In the genomic region with DNA sequence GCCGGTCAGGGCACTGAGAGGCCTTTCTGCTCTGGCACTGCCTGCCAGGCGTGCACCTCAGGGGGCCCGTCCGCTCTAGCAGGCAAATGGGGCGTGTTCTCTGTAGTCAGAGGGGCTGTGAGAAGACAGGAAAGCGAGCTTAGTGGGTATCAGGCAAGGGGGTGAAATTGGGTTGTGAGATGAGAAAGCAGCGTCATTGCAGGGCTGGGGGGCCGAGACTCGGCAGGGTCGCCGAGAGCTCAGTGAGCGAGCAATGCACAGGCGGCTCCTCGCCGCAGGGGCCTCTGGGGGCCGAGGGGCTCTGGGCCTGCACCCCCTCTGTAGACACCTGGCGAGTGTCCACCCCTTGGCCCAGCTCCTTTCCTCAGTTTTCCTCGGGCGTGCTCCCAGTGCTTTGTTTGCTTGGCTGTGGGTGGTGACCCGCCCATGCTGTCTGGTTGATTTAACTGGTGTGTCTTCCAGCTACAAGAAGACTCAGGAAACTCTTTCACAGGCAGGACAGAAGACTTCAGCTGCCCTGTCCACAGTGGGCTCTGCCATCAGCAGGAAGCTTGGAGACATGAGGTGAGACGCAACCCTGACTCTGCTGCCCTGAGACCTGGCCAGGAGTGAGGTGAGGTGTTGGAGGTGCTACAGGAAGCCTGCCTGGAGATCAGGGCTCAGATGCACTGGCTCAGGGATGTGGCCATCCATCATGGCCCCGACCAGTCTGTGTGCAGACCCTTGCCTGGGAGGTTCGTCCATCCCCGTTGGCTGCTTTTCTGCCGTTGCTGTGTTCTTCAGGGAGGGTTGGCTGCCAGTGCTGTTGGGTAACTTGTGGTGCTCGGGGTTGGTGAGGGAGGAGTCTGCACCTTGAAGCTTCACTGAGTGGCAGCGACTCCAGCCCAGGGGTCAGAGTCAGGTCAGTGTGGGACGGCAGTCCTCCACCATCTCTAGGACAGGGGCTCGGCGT, we compare ENCODE assay signal across 22 cellular contexts. TPM values are rescaled to one million over a fixed set of nuclear protein-coding genes. Genes with fewer than 3 reads are reported as not detected.
A peak's percentile ranks its signal among the peaks of the same experiment; 100 is the strongest.
DNase-seq lines count a peak whose midpoint lies in the region; ATAC-seq and TF ChIP-seq lines count a peak whose summit lies in the region.
"Had no signal": no experiment of that assay in that cellular context is flagged by ENCODE, and none has a peak within 500 bp of the region (broad histone marks: within the 10 kb centered on the region; RNA-seq: fewer than 3 reads in every experiment).

No MANE protein-coding gene starts in this region.

- no peak overlapping the region for H4K91ac ChIP-seq in IMR-90 (ENCODE audit: insufficient read depth, low read depth, low read length)

- peaks cover 11% of the 10 kb centered on the region for H3K36me3 Mint-ChIP-seq in T-helper 2 cell treated with Interferon-gamma antibody and Interleukin-4, amounts not matched to agents 5 μg/mL and 100 μg/mL, for 36 hours (ENCODE audit: low read depth)
- H3K36me3 Mint-ChIP-seq in central memory CD8-positive, alpha-beta T cell (ENCODE audit: insufficient read depth), result peaks cover 20% of the 10 kb centered on the region
- H3K36me3 Mint-ChIP-seq in neural progenitor cell, result peaks cover 14% of the 10 kb centered on the region
- H3K36me3 Mint-ChIP-seq: IgD-negative memory B cell had no signal

- H3K14ac ChIP-seq in IMR-90 (replicated peaks; ENCODE audit: low read depth, low read length), result no peak overlapping the region

- H3K4me2 ChIP-seq in IMR-90 (ENCODE audit: low read depth, low read length) (no peak overlapping the region), neural progenitor cell (no peak overlapping the region)
- H3K4me2 ChIP-seq: GM23338 had no signal

- H3K4me3 Mint-ChIP-seq in T-helper 2 cell treated with Interferon-gamma antibody and Interleukin-4, amounts not matched to agents 5 μg/mL and 100 μg/mL, for 36 hours, result no peak overlapping the region
- H3K4me3 Mint-ChIP-seq in central memory CD8-positive, alpha-beta T cell, result no peak overlapping the region
- peak overlapping the region; percentile 43 for H3K4me3 Mint-ChIP-seq in neural progenitor cell
- H3K4me3 Mint-ChIP-seq: CD14-positive monocyte, GM23338, IgD-negative memory B cell had no signal

- WGBS in IMR-90 (ENCODE audit: extremely low coverage in 2 of 2, insufficient read length in 1 of 2), 2 experiments, result 98% methylated on average over 10 of the region's 30 CpGs; no CpG with 5 or more reads in 1 of the 2 experiments

- no peak overlapping the region for H4K8ac ChIP-seq in IMR-90 (ENCODE audit: low read depth in 2 of 2, low read length in 2 of 2)

- H3K79me2 ChIP-seq in neural progenitor cell (ENCODE audit: low read depth), result no peaks in the 10 kb centered on the region

- H3K4me3 ChIP-seq in IMR-90 (ENCODE audit: insufficient read depth, low read depth, low read length) (no peak overlapping the region), neural progenitor cell (no peak overlapping the region)
- H3K4me3 ChIP-seq: GM23338 had no signal

- H2BK120ac ChIP-seq in IMR-90 (ENCODE audit: low read depth, low read length), result no peak overlapping the region

- no peaks in the 10 kb centered on the region for H3F3A ChIP-seq in neural progenitor cell (ENCODE audit: low read depth)

- no peak overlapping the region for H2BK5ac ChIP-seq in IMR-90 (ENCODE audit: low read depth, low read length, poor library complexity, severe bottlenecking)

- no peak overlapping the region for H3K23ac ChIP-seq in IMR-90 (ENCODE audit: low read depth, low read length)

- H3K9me1 ChIP-seq in IMR-90 (ENCODE audit: insufficient read depth, low read length), result no peaks in the 10 kb centered on the region

- TF ChIP-seq CTCF in IMR-90 (conservative IDR thresholded peaks at IDR 0.05; ENCODE audit: low read depth, low read length) (no peak), neural progenitor cell (IDR thresholded peaks at IDR 0.05) (no peak)

- H3K79me1 ChIP-seq in IMR-90 (ENCODE audit: low read depth in 1 of 2, low read length in 2 of 2), result peaks cover 17 to 71% of the 10 kb centered on the region in 2 experiments

- peak overlapping the region; percentile 72 for H2AK9ac ChIP-seq in IMR-90 (replicated peaks; ENCODE audit: low read depth, low read length, poor library complexity)

- in situ Hi-C loops in IMR-90 (cut with MboI; ENCODE audit: low sequenced_read_pairs) (no loop called here), KBM-7 (cut with MboI; ENCODE audit: low pct_unique_long_range_greater_than_20kb, low sequenced_read_pairs) (no loop called here)

- H3K27me3 ChIP-seq in IMR-90 (ENCODE audit: control insufficient read depth, insufficient read depth, low read length) (no peaks in the 10 kb centered on the region), neural progenitor cell (no peaks in the 10 kb centered on the region)

- no peak overlapping the region for H3K4ac ChIP-seq in IMR-90 (ENCODE audit: low read depth, low read length)

- H3K9me3 ChIP-seq in IMR-90 (ENCODE audit: control insufficient read depth, insufficient read depth, low read length) (no peaks in the 10 kb centered on the region), neural progenitor cell (ENCODE audit: low read depth) (no peaks in the 10 kb centered on the region)

- no peak overlapping the region for H3K27ac ChIP-seq in IMR-90 (ENCODE audit: insufficient read depth, low read length)
- H3K27ac ChIP-seq in neural progenitor cell, result no peak overlapping the region

- H2AFZ ChIP-seq in IMR-90 (replicated peaks; ENCODE audit: low read length, poor library complexity) (no peak overlapping the region), neural progenitor cell (replicated peaks) (no peak overlapping the region)
- H2AFZ ChIP-seq: GM23338 had no signal

- no peak overlapping the region for H3K56ac ChIP-seq in IMR-90 (ENCODE audit: extremely low read depth, insufficient read depth, low read length)

- no peak for DNase-seq in T-helper 2 cell treated with Interferon-gamma antibody and Interleukin-4, amounts not matched to agents 5 μg/mL and 100 μg/mL, for 36 hours (ENCODE audit: low spot score)
- DNase-seq in T-helper 2 cell, result no peak
- DNase-seq in IMR-90, result no peak
- DNase-seq in central memory CD8-positive, alpha-beta T cell (ENCODE audit: low spot score in 2 of 2), result no peak
- no peak for DNase-seq in neural progenitor cell (ENCODE audit: low spot score)
- no peak for DNase-seq in KBM-7
- no peak for DNase-seq in nucleus accumbens (lab: John Stamatoyannopoulos, UW)
- DNase-seq in NCI-H1930 (lab: John Stamatoyannopoulos, UW), result no peak
- DNase-seq: AML-193, DMS153, GF-D8, MM.1S, NCI-H1092 treated with DMSO at 0.1 percent for 48 hours, NCI-H2107, NCI-H2227 treated with DMSO at 0.1 percent for 48 hours, NCI-H510A treated with DMSO at 0.1 percent for 48 hours, NCI-H774 had no signal

- peak overlapping the region; percentile 36 for H3K27ac Mint-ChIP-seq in T-helper 2 cell treated with Interferon-gamma antibody and Interleukin-4, amounts not matched to agents 5 μg/mL and 100 μg/mL, for 36 hours
- H3K27ac Mint-ChIP-seq in central memory CD8-positive, alpha-beta T cell (ENCODE audit: low read depth), result peak overlapping the region; percentile 62
- H3K27ac Mint-ChIP-seq in neural progenitor cell, result no peak overlapping the region
- H3K27ac Mint-ChIP-seq: GM23338 had no signal

- no peak for TF ChIP-seq POLR2A in IMR-90 (IDR thresholded peaks at IDR 0.05; ENCODE audit: low read depth, low read length)

- no peak overlapping the region for H2AK5ac ChIP-seq in IMR-90 (ENCODE audit: low read depth, low read length)

- H2BK15ac ChIP-seq in IMR-90 (ENCODE audit: low read depth, low read length), result no peak overlapping the region

- no peak overlapping the region for H4K5ac ChIP-seq in IMR-90 (ENCODE audit: low read depth, low read length)

- intact Hi-C loops in IMR-90 (cut with micrococcal nuclease), result no loop called here

- no peak for ATAC-seq in IMR-90 (ENCODE audit: low read depth)
- no peak for ATAC-seq in central memory CD8-positive, alpha-beta T cell (replicated peaks; ENCODE audit: extremely low read depth, poor library complexity, severe bottlenecking)

- no peak overlapping the region for H3K18ac ChIP-seq in IMR-90 (ENCODE audit: low read depth, low read length)

- H4K20me1 ChIP-seq in IMR-90 (ENCODE audit: insufficient read depth, low read length), result peaks cover 79% of the 10 kb centered on the region
- peaks cover 25% of the 10 kb centered on the region for H4K20me1 ChIP-seq in neural progenitor cell (ENCODE audit: low read depth)

- POLR2A ChIA-PET in IMR-90 (lab: Charles Lee; ENCODE audit: unreplicated experiment), result interaction anchor here (0.6 kb wide), 1 partner anchor 17 kb away, joined by 4 read pairs; no protein-coding TSS in a partner anchor

- CTCF ChIA-PET in IMR-90 (lab: Yijun Ruan, JAX), result no interaction called here

- H3K36me3 ChIP-seq in IMR-90 (ENCODE audit: control insufficient read depth, insufficient read depth, low read length) (peaks cover 72% of the 10 kb centered on the region), neural progenitor cell (no peaks in the 10 kb centered on the region)

- H3K27me3 Mint-ChIP-seq in T-helper 2 cell treated with Interferon-gamma antibody and Interleukin-4, amounts not matched to agents 5 μg/mL and 100 μg/mL, for 36 hours (ENCODE audit: low read depth), result no peaks in the 10 kb centered on the region
- H3K27me3 Mint-ChIP-seq in central memory CD8-positive, alpha-beta T cell, result no peaks in the 10 kb centered on the region
- H3K27me3 Mint-ChIP-seq in neural progenitor cell (ENCODE audit: insufficient read depth, low read depth), result peaks cover 2% of the 10 kb centered on the region
- H3K27me3 Mint-ChIP-seq: IgD-negative memory B cell had no signal

- no peak for TF ChIP-seq RAD21 in IMR-90 (IDR thresholded peaks at IDR 0.05; ENCODE audit: low read length)

- no peaks in the 10 kb centered on the region for H3K9me3 Mint-ChIP-seq in T-helper 2 cell treated with Interferon-gamma antibody and Interleukin-4, amounts not matched to agents 5 μg/mL and 100 μg/mL, for 36 hours
- no peaks in the 10 kb centered on the region for H3K9me3 Mint-ChIP-seq in central memory CD8-positive, alpha-beta T cell
- no peaks in the 10 kb centered on the region for H3K9me3 Mint-ChIP-seq in neural progenitor cell
- H3K9me3 Mint-ChIP-seq: GM23338, IgD-negative memory B cell had no signal

- dilution Hi-C loops in IMR-90 (cut with HindIII; ENCODE audit: low sequenced_read_pairs, unreplicated experiment), result no loop called here

- H3K9ac ChIP-seq in IMR-90 (ENCODE audit: low read depth, low read length) (no peak overlapping the region), neural progenitor cell (no peak overlapping the region)

- H2BK20ac ChIP-seq in IMR-90 (ENCODE audit: low read depth, low read length), result no peak overlapping the region

- H3K4me1 ChIP-seq in IMR-90 (ENCODE audit: control insufficient read depth, insufficient read depth, low read length) (no peaks in the 10 kb centered on the region), neural progenitor cell (no peaks in the 10 kb centered on the region)

- H3K4me1 Mint-ChIP-seq in T-helper 2 cell treated with Interferon-gamma antibody and Interleukin-4, amounts not matched to agents 5 μg/mL and 100 μg/mL, for 36 hours (ENCODE audit: low read depth), result no peaks in the 10 kb centered on the region
- no peaks in the 10 kb centered on the region for H3K4me1 Mint-ChIP-seq in central memory CD8-positive, alpha-beta T cell
- H3K4me1 Mint-ChIP-seq in neural progenitor cell, result no peaks in the 10 kb centered on the region
- H3K4me1 Mint-ChIP-seq: GM23338, IgD-negative memory B cell had no signal

- BruUV-seq in IMR-90 (replicated peaks; lab: Mats Ljungman, UMichigan), result no TSS peak

RNA-seq across cellular contexts. Expression of a gene that starts 12.4 kb away (rescaled TPM):
- 45.2 and 46.9 TPM in 2 replicates for total RNA-seq in IMR-90 (2012; rRNA removed)
- 35.6 and 36.3 TPM in 2 replicates for polyA plus RNA-seq in IMR-90 (2012; rRNA removed)
- 34.5 and 45.2 TPM in 2 replicates for polyA plus RNA-seq in IMR-90 (2012; cell fraction: cytosol; rRNA removed)
- polyA plus RNA-seq in IMR-90 (2012; cell fraction: nucleus; rRNA removed; ENCODE audit: low replicate concordance), result 30.4 and 42.4 TPM in 2 replicates
- 17.2 and 37.9 TPM in 2 replicates for total RNA-seq in neural progenitor cell (ENCODE audit: low replicate concordance)

RNA-seq across cellular contexts. Expression of a gene that starts 17.5 kb away (rescaled TPM):
- total RNA-seq in IMR-90 (2012; rRNA removed), result 113 and 119 TPM in 2 replicates
- 189 and 191 TPM in 2 replicates for polyA plus RNA-seq in IMR-90 (2012; rRNA removed)
- 217 and 218 TPM in 2 replicates for polyA plus RNA-seq in IMR-90 (2012; cell fraction: cytosol; rRNA removed)
- polyA plus RNA-seq in IMR-90 (2012; cell fraction: nucleus; rRNA removed; ENCODE audit: low replicate concordance), result 189 and 198 TPM in 2 replicates
- 66.6 and 80.1 TPM in 2 replicates for total RNA-seq in neural progenitor cell (ENCODE audit: low replicate concordance)

RNA-seq across cellular contexts. Expression of a gene that starts 21.2 kb away (rescaled TPM):
- total RNA-seq in IMR-90 (2012; rRNA removed), result not detected in 2 replicates
- 0.05 TPM in 1 of 2 replicates, not detected in the other for polyA plus RNA-seq in IMR-90 (2012; rRNA removed)
- polyA plus RNA-seq in IMR-90 (2012; cell fraction: cytosol; rRNA removed), result not detected in 2 replicates
- polyA plus RNA-seq in IMR-90 (2012; cell fraction: nucleus; rRNA removed; ENCODE audit: low replicate concordance), result not detected in 2 replicates
- total RNA-seq in neural progenitor cell (ENCODE audit: low replicate concordance), result not detected in 2 replicates
- total RNA-seq: GM23338, HT-29, LHCN-M2 had no signal
- polyA plus RNA-seq: CD14-positive monocyte, GM23338 had no signal

RNA-seq across cellular contexts. Expression of a gene that starts 51.5 kb away (rescaled TPM):
- total RNA-seq in IMR-90 (2012; rRNA removed), result 14.9 and 15.3 TPM in 2 replicates
- polyA plus RNA-seq in IMR-90 (2012; rRNA removed), result 4.2 and 4.3 TPM in 2 replicates
- polyA plus RNA-seq in IMR-90 (2012; cell fraction: cytosol; rRNA removed), result 2.4 and 4.8 TPM in 2 replicates
- 10.3 and 18.2 TPM in 2 replicates for polyA plus RNA-seq in IMR-90 (2012; cell fraction: nucleus; rRNA removed; ENCODE audit: low replicate concordance)
- 8.1 and 13.9 TPM in 2 replicates for total RNA-seq in neural progenitor cell (ENCODE audit: low replicate concordance)
